Comparison of ENCODE assay signal across 1 cellular context in the genomic region with DNA sequence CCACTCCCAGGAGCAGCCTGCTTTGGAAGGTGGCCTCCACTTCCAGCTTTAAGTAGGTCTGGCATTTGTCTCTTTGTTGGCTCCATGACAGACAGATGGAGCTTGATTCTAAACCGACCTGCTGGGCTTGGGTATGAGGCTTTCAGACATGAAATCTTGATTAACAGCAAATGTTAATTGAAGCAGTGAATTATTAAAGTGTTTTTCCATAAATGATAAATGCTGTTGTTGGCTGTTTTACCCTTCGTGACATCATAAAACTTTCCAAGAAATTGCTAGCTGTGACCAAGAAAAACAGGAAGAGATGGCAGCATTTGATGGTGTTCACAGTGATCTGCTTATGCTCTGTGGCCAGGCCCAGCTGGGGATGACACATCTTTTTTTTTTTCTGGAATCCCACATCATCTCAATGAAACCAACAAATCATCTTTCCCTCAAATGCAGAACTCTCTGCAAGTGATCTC.
TF ChIP-seq lines count a peak whose summit lies in the region.

No MANE protein-coding gene starts in this region.

TF ChIP-seq in SK-N-SH treated with all-trans-retinoic acid at 6 μM for 48 hours, 23 proteins besides CTCF, POLR2A, EP300 and RAD21 (continued from another document):
- TF ChIP-seq, protein P1, sequence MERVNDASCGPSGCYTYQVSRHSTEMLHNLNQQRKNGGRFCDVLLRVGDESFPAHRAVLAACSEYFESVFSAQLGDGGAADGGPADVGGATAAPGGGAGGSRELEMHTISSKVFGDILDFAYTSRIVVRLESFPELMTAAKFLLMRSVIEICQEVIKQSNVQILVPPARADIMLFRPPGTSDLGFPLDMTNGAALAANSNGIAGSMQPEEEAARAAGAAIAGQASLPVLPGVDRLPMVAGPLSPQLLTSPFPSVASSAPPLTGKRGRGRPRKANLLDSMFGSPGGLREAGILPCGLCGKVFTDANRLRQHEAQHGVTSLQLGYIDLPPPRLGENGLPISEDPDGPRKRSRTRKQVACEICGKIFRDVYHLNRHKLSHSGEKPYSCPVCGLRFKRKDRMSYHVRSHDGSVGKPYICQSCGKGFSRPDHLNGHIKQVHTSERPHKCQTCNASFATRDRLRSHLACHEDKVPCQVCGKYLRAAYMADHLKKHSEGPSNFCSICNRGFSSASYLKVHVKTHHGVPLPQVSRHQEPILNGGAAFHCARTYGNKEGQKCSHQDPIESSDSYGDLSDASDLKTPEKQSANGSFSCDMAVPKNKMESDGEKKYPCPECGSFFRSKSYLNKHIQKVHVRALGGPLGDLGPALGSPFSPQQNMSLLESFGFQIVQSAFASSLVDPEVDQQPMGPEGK (CRISPR knock-in tag; IDR thresholded peaks at IDR 0.05; ENCODE audit: borderline replicate concordance): 0 out of 2 replicates have a peak, but pooled peaks have one; percentile 58
- no peak for TF ChIP-seq PPARA (CRISPR knock-in tag; IDR thresholded peaks at IDR 0.05; ENCODE audit: borderline replicate concordance)
- no peak for TF ChIP-seq OSR1 (CRISPR knock-in tag; IDR thresholded peaks at IDR 0.05)
- TF ChIP-seq ZNF70 (CRISPR knock-in tag; IDR thresholded peaks at IDR 0.05): no peak
- TF ChIP-seq ZFP3 (CRISPR knock-in tag; IDR thresholded peaks at IDR 0.05): 0 out of 2 replicates have a peak, but pooled peaks have one; percentile 34
TF ChIP-seq in SK-N-SH treated with all-trans-retinoic acid at 6 μM for 48 hours: peak in this region for 10.
